21 cellular contexts compared by ENCODE assay signal in genomic region chr2:194346189-194346588, GRCh38.
A peak's percentile ranks its signal among the peaks of the same experiment; 100 is the strongest.
DNase-seq lines count a peak whose midpoint lies in the region; ATAC-seq and TF ChIP-seq lines count a peak whose summit lies in the region.
"Had no signal": no experiment of that assay in that cellular context is flagged by ENCODE, and none has a peak within 500 bp of the region (broad histone marks: within the 10 kb centered on the region; RNA-seq: fewer than 3 reads in every experiment).

No MANE protein-coding gene starts in this region.

- no peaks in the 10 kb centered on the region for H3K9me3 ChIP-seq in A673 (ENCODE audit: low read depth, low read length, poor library complexity, severe bottlenecking)
- H3K9me3 ChIP-seq: upper lobe of left lung had no signal

- H3K4me3 ChIP-seq in A673 (ENCODE audit: low read depth, low read length, poor library complexity, severe bottlenecking): no peak overlapping the region
- H3K4me3 ChIP-seq: upper lobe of left lung had no signal

- H3K9me3 Mint-ChIP-seq in brain (no peaks in the 10 kb centered on the region), natural killer cell (peaks cover 0 to 2% of the 10 kb centered on the region in 2 donors)

- no peaks in the 10 kb centered on the region for H3K36me3 Mint-ChIP-seq in brain
- no peaks in the 10 kb centered on the region for H3K36me3 Mint-ChIP-seq in natural killer cell
- H3K36me3 Mint-ChIP-seq: CD4-positive, alpha-beta memory T cell had no signal

- H3K27ac ChIP-seq in A673 (ENCODE audit: low read depth, low read length, poor library complexity, severe bottlenecking): no peak overlapping the region
- H3K27ac ChIP-seq: upper lobe of left lung had no signal

- peak overlapping the region in 4 of 5 experiments; percentile 19 to 53 (median 48) for H3K4me3 Mint-ChIP-seq in brain
- no peak overlapping the region for H3K4me3 Mint-ChIP-seq in natural killer cell
- H3K4me3 Mint-ChIP-seq: activated CD8-positive, alpha-beta T cell treated with anti-CD3 and anti-CD28 coated beads, Interleukin-2, amount 10 ng/mL, durations not matched to agents 7 days and 5 days; CD4-positive, alpha-beta memory T cell had no signal

- peak; percentile 30 for DNase-seq in A673 (ENCODE audit: low spot score)
- DNase-seq in NCI-H146 (lab: John Stamatoyannopoulos, UW): peak; percentile 83
- peak; percentile 80 for DNase-seq in NCI-H2227 treated with DMSO at 0.1 percent for 48 hours (lab: John Stamatoyannopoulos, UW)
- DNase-seq in iPS-NIHi11 (ENCODE audit: low spot score): no peak
- no peak for DNase-seq in natural killer cell
- no peak for DNase-seq in NCI-H1048 (lab: John Stamatoyannopoulos, UW)
- DNase-seq: 8988T; activated CD8-positive, alpha-beta T cell treated with anti-CD3 and anti-CD28 coated beads, Interleukin-2, amount 10 ng/mL, durations not matched to agents 7 days and 5 days; activated effector memory CD4-positive, alpha-beta T cell treated with Interleukin-2 at 50 U/mL for 16 hours; activated T-cell treated with anti-CD3 and anti-CD28 coated beads for 4 hours; CD4-positive, alpha-beta memory T cell; DMS53; GDM1; GOT3; left cardiac atrium; mammary epithelial cell; small intestine; upper lobe of left lung had no signal

- ATAC-seq in natural killer cell (no peak), HG03442 (IDR thresholded peaks at IDR 0.05; ENCODE audit: unreplicated experiment) (no peak)
- ATAC-seq: activated CD4-positive, CD25-positive, alpha-beta regulatory T cell treated with anti-CD3 and anti-CD28 coated beads, Interleukin-2, amount 50 U/mL, for 24 hours; activated CD8-positive, alpha-beta T cell treated with anti-CD3 and anti-CD28 coated beads, Interleukin-2, amount 10 ng/mL, durations not matched to agents 7 days and 5 days; left cardiac atrium had no signal

- peak overlapping the region in 4 of 5 experiments; percentile 20 to 91 (median 62) for H3K27ac Mint-ChIP-seq in brain
- H3K27ac Mint-ChIP-seq in natural killer cell: no peak overlapping the region
- H3K27ac Mint-ChIP-seq: activated CD8-positive, alpha-beta T cell treated with anti-CD3 and anti-CD28 coated beads, Interleukin-2, amount 10 ng/mL, durations not matched to agents 7 days and 5 days; CD4-positive, alpha-beta memory T cell had no signal

- no peaks in the 10 kb centered on the region for H3K36me3 ChIP-seq in A673 (ENCODE audit: insufficient read depth, low read length, poor library complexity, severe bottlenecking)
- H3K36me3 ChIP-seq: upper lobe of left lung had no signal

- POLR2A ChIA-PET in A673 (lab: Charles Lee; ENCODE audit: low non-redundant PET): no interaction called here

- no peaks in the 10 kb centered on the region for H3K27me3 ChIP-seq in A673 (replicated peaks; ENCODE audit: insufficient read depth, low read depth, low read length, poor library complexity)
- H3K27me3 ChIP-seq: upper lobe of left lung had no signal

- no TSS peak for BruUV-seq in A673 (replicated peaks; lab: Mats Ljungman, UMichigan)

- peaks cover 3% of the 10 kb centered on the region for H3K27me3 Mint-ChIP-seq in brain
- no peaks in the 10 kb centered on the region for H3K27me3 Mint-ChIP-seq in natural killer cell (ENCODE audit: low read depth in 2 of 2)
- H3K27me3 Mint-ChIP-seq: CD4-positive, alpha-beta memory T cell had no signal

- intact Hi-C loops in A673 (cut with micrococcal nuclease; ENCODE audit: unreplicated experiment): no loop called here
- intact Hi-C loops in natural killer cell (cut with micrococcal nuclease): no loop called here

- no peak for TF ChIP-seq CTCF in A673 (conservative IDR thresholded peaks at IDR 0.05; ENCODE audit: low read depth, low read length)
- no peak for TF ChIP-seq CTCF in brain (conservative IDR thresholded peaks at IDR 0.05)
- TF ChIP-seq CTCF in natural killer cell (IDR thresholded peaks at IDR 0.05): no peak

- CTCF ChIA-PET in A673 (lab: Charles Lee): no interaction called here

- H3K4me1 Mint-ChIP-seq in brain: peaks cover 31% of the 10 kb centered on the region
- H3K4me1 Mint-ChIP-seq in natural killer cell: no peaks in the 10 kb centered on the region
- H3K4me1 Mint-ChIP-seq: CD4-positive, alpha-beta memory T cell had no signal

- H3K4me1 ChIP-seq in A673 (ENCODE audit: insufficient read depth, low read length, poor library complexity, severe bottlenecking): peaks cover 6% of the 10 kb centered on the region
- H3K4me1 ChIP-seq: upper lobe of left lung had no signal

Comparison
In these comparisons a context has a peak if more than half of its experiments do, and no peak if none do; other contexts are left out.
1. DNase-seq: peak in A673 (single experiment), NCI-H146 (single experiment) and NCI-H2227 treated with DMSO at 0.1 percent for 48 hours (single experiment); none in iPS-NIHi11 (single experiment), natural killer cell (single experiment) and NCI-H1048 (single experiment).
2. H3K27ac Mint-ChIP-seq: peak in brain (4 of 5); none in natural killer cell (0 of 2).